Comparison of ENCODE assay signal across 21 cellular contexts in the genomic region with DNA sequence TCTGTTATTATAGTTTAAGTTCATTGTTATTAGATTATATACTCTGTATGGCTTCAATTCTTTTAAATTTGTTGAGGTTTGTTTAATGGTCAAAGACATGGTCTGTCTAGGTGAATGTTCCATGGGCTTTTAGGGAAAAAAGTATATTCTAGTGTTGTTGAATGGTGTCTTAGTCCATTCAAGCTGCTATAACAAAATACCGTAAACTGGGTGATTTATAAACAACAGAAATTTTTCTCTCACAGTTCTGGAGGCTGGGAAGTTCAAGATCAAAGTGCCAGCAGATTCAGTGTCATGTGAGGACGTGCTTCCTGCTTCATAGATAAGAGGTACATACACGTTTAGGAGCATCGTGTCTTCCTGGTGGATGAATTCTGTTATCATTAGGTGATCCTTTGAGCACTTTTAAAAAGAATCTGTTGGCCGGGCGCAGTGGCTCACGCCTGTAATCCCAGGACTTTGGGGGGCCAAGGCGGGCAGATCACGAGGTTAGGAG. TPM values are rescaled to one million over a fixed set of nuclear protein-coding genes. Genes with fewer than 3 reads are reported as not detected.
DNase-seq lines count a peak whose midpoint lies in the region; ATAC-seq and TF ChIP-seq lines count a peak whose summit lies in the region.
"Had no signal": no experiment of that assay in that cellular context is flagged by ENCODE, and none has a peak within 500 bp of the region (broad histone marks: within the 10 kb centered on the region; RNA-seq: fewer than 3 reads in every experiment).

No MANE protein-coding gene starts in this region.

- peaks cover 29% of the 10 kb centered on the region for H3K4me1 ChIP-seq in GM23248 (ENCODE audit: insufficient read depth)
- peaks cover 9% of the 10 kb centered on the region for H3K4me1 ChIP-seq in IMR-90 (ENCODE audit: control insufficient read depth, insufficient read depth, low read length)
- H3K4me1 ChIP-seq: BE2C, HAP-1 had no signal

- TF ChIP-seq CTCF in IMR-90 (conservative IDR thresholded peaks at IDR 0.05; ENCODE audit: low read depth, low read length): no peak
- TF ChIP-seq CTCF in VCaP (conservative IDR thresholded peaks at IDR 0.05): no peak

- no peak overlapping the region for H3K14ac ChIP-seq in IMR-90 (replicated peaks; ENCODE audit: low read depth, low read length)

- H3K9ac ChIP-seq in GM23248: no peak overlapping the region
- H3K9ac ChIP-seq in IMR-90 (ENCODE audit: low read depth, low read length): no peak overlapping the region
- H3K9ac ChIP-seq: BLaER1 treated with 17β-estradiol and CSF1 and Interleukin-3, amounts not matched to agents 10 nM and 100 nM had no signal

- H3K4me3 ChIP-seq in GM23248: no peak overlapping the region
- no peak overlapping the region for H3K4me3 ChIP-seq in IMR-90 (ENCODE audit: insufficient read depth, low read depth, low read length)
- H3K4me3 ChIP-seq: A549; BLaER1 treated with 17β-estradiol and CSF1 and Interleukin-3, amounts not matched to agents 10 nM and 100 nM; GM12878; HAP-1 had no signal

- BruUV-seq in IMR-90 (replicated peaks; lab: Mats Ljungman, UMichigan): no TSS peak

- DNase-seq in GM23248 (no peak), IMR-90 (no peak), midbrain (lab: John Stamatoyannopoulos, UW) (no peak)
- DNase-seq in central memory CD4-positive, alpha-beta T cell: no peak
- DNase-seq in stimulated activated CD4-positive, alpha-beta T cell treated with anti-CD3 and anti-CD28 coated beads, Interleukin-2, amount 100 ng/mL, for 24 hours: no peak
- DNase-seq: 8988T; ACHN; AML-193; BE2C; CD4-positive, alpha-beta T cell; CD8-positive, alpha-beta memory T cell; DMS 273 treated with DMSO at 0.1 percent for 48 hours; DMS79; EL; GDM1; GOT3 had no signal

- peaks cover 16% of the 10 kb centered on the region; the same call in 1 of the 2 replicates for H3K79me2 ChIP-seq in GM23248 (ENCODE audit: insufficient read depth)

- H3K4ac ChIP-seq in IMR-90 (ENCODE audit: low read depth, low read length): no peak overlapping the region

- H3K56ac ChIP-seq in IMR-90 (ENCODE audit: extremely low read depth, insufficient read depth, low read length): no peak overlapping the region

- H2AFZ ChIP-seq in GM23248 (no peak overlapping the region), IMR-90 (replicated peaks; ENCODE audit: low read length, poor library complexity) (no peak overlapping the region)

- no peak overlapping the region for H3K23ac ChIP-seq in IMR-90 (ENCODE audit: low read depth, low read length)

- H3K9me2 ChIP-seq in GM23248 (ENCODE audit: insufficient read depth): no peaks in the 10 kb centered on the region

- H3K9me3 ChIP-seq in GM23248 (ENCODE audit: low read depth) (no peaks in the 10 kb centered on the region), IMR-90 (ENCODE audit: control insufficient read depth, insufficient read depth, low read length) (peaks cover 17% of the 10 kb centered on the region)

- no peak overlapping the region for H2BK20ac ChIP-seq in IMR-90 (ENCODE audit: low read depth, low read length)

- H4K5ac ChIP-seq in IMR-90 (ENCODE audit: low read depth, low read length): no peak overlapping the region

- TF ChIP-seq POLR2A in IMR-90 (IDR thresholded peaks at IDR 0.05; ENCODE audit: low read depth, low read length): no peak

- H4K20me1 ChIP-seq in GM23248 (ENCODE audit: insufficient read depth) (no peaks in the 10 kb centered on the region), IMR-90 (ENCODE audit: insufficient read depth, low read length) (no peaks in the 10 kb centered on the region; the same call in 1 of the 2 replicates)

- peaks cover 21% of the 10 kb centered on the region for H3F3A ChIP-seq in GM23248 (ENCODE audit: insufficient read depth)

- H3K36me3 ChIP-seq in GM23248 (ENCODE audit: low read depth): peaks cover 6% of the 10 kb centered on the region
- peaks cover 16% of the 10 kb centered on the region for H3K36me3 ChIP-seq in IMR-90 (ENCODE audit: control insufficient read depth, insufficient read depth, low read length)
- H3K36me3 ChIP-seq: BE2C, HAP-1 had no signal

- peak overlapping the region; percentile 40 for H3K4me2 ChIP-seq in GM23248 (ENCODE audit: unreplicated experiment)
- no peak overlapping the region for H3K4me2 ChIP-seq in IMR-90 (ENCODE audit: low read depth, low read length)
- H3K4me2 ChIP-seq: A549; BLaER1 treated with 17β-estradiol and CSF1 and Interleukin-3, amounts not matched to agents 10 nM and 100 nM had no signal

- in situ Hi-C loops in GM23248 (cut with MboI) (no loop called here), IMR-90 (cut with MboI; ENCODE audit: low sequenced_read_pairs) (no loop called here)

- WGBS in GM23248 (ENCODE audit: low coverage in 1 of 2, low lambda C conversion rate in 2 of 2, missing lambda C conversion rate in 2 of 2), 2 experiments: 96 to 99% methylated on average over 8 to 9 of the region's 9 CpGs
- WGBS in IMR-90 (ENCODE audit: extremely low coverage in 2 of 2, insufficient read length in 1 of 2), 2 experiments: no CpG with 5 or more reads among the region's 9 CpGs

- H3K9me1 ChIP-seq in IMR-90 (ENCODE audit: insufficient read depth, low read length): peaks cover 7% of the 10 kb centered on the region

- dilution Hi-C loops in IMR-90 (cut with HindIII; ENCODE audit: low sequenced_read_pairs, unreplicated experiment): no loop called here

- no peak overlapping the region for H4K8ac ChIP-seq in IMR-90 (ENCODE audit: low read depth in 2 of 2, low read length in 2 of 2)

- no peak overlapping the region for H2AK9ac ChIP-seq in IMR-90 (replicated peaks; ENCODE audit: low read depth, low read length, poor library complexity)

- H3K18ac ChIP-seq in IMR-90 (ENCODE audit: low read depth, low read length): no peak overlapping the region

- no peak overlapping the region for H4K91ac ChIP-seq in IMR-90 (ENCODE audit: insufficient read depth, low read depth, low read length)

- 0 out of 3 replicates have a peak overlapping the region, but pooled peaks have one; percentile 61 for H2BK15ac ChIP-seq in IMR-90 (ENCODE audit: low read depth, low read length)

- H3K79me1 ChIP-seq in IMR-90 (ENCODE audit: low read depth in 1 of 2, low read length in 2 of 2): peaks cover 12 to 42% of the 10 kb centered on the region in 2 experiments; a peak in 3 of 4 replicates

- ATAC-seq in IMR-90 (ENCODE audit: low read depth): no peak
- ATAC-seq: A549, GM12878 had no signal

- no peak overlapping the region; the same call in 1 of the 2 replicates for H2BK120ac ChIP-seq in IMR-90 (ENCODE audit: low read depth, low read length)

- CTCF ChIA-PET in IMR-90 (lab: Yijun Ruan, JAX): no interaction called here

- no peak overlapping the region for H2BK5ac ChIP-seq in IMR-90 (ENCODE audit: low read depth, low read length, poor library complexity, severe bottlenecking)

- POLR2A ChIA-PET in IMR-90 (lab: Charles Lee; ENCODE audit: unreplicated experiment): no interaction called here

- intact Hi-C loops in IMR-90 (cut with micrococcal nuclease): no loop called here

- H3K27ac ChIP-seq in GM23248 (no peak overlapping the region), IMR-90 (ENCODE audit: insufficient read depth, low read length) (no peak overlapping the region), VCaP (peak overlapping the region; percentile 57; the same call in 1 of the 2 replicates)
- H3K27ac ChIP-seq: A549; BLaER1 treated with 17β-estradiol and CSF1 and Interleukin-3, amounts not matched to agents 10 nM and 100 nM had no signal

- H2AK5ac ChIP-seq in IMR-90 (ENCODE audit: low read depth, low read length): peak overlapping the region; percentile 91; the same call in 1 of the 2 replicates

- H3K27me3 ChIP-seq in GM23248 (replicated peaks; ENCODE audit: insufficient read depth) (no peaks in the 10 kb centered on the region), IMR-90 (ENCODE audit: control insufficient read depth, insufficient read depth, low read length) (no peaks in the 10 kb centered on the region)
- H3K27me3 ChIP-seq: BE2C; BLaER1 treated with 17β-estradiol and CSF1 and Interleukin-3, amounts not matched to agents 10 nM and 100 nM had no signal

- no peak for TF ChIP-seq RAD21 in IMR-90 (IDR thresholded peaks at IDR 0.05; ENCODE audit: low read length)

TF ChIP-seq in IMR-90, 13 proteins besides CTCF, POLR2A, EP300 and RAD21:
- TF ChIP-seq FOS (IDR thresholded peaks at IDR 0.05; ENCODE audit: low read depth, low read length) (no peak), CHD1 (IDR thresholded peaks at IDR 0.05; ENCODE audit: low read depth, low read length) (no peak), BHLHE40 (IDR thresholded peaks at IDR 0.05; ENCODE audit: low read depth, low read length) (no peak), RCOR1 (IDR thresholded peaks at IDR 0.05; ENCODE audit: insufficient replicate concordance, low read length) (no peak), RFX5 (IDR thresholded peaks at IDR 0.05; ENCODE audit: low read depth, low read length) (no peak), MAZ (IDR thresholded peaks at IDR 0.05; ENCODE audit: borderline replicate concordance, low read depth, low read length) (no peak), CEBPB (IDR thresholded peaks at IDR 0.05; ENCODE audit: low read depth, low read length) (no peak), NFE2L2 (IDR thresholded peaks at IDR 0.05; ENCODE audit: low read depth, low read length) (no peak)
- TF ChIP-seq, protein P1, sequence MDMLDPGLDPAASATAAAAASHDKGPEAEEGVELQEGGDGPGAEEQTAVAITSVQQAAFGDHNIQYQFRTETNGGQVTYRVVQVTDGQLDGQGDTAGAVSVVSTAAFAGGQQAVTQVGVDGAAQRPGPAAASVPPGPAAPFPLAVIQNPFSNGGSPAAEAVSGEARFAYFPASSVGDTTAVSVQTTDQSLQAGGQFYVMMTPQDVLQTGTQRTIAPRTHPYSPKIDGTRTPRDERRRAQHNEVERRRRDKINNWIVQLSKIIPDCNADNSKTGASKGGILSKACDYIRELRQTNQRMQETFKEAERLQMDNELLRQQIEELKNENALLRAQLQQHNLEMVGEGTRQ (IDR thresholded peaks at IDR 0.05; ENCODE audit: low read depth, low read length): no peak

RNA-seq across cellular contexts. Expression of gene PPARA, which starts 26.2 kb away (rescaled TPM):
- total RNA-seq in GM23248 (2014; rRNA removed; shearing (Covaris generic)): 10.9 and 14.4 TPM in 2 replicates
- 8.4 and 8.7 TPM in 2 replicates for polyA plus RNA-seq in GM23248 (2016; fragmentation: Nextera tagmentation; extraction: Ambion mirVana)
- 6.1 and 7.0 TPM in 2 replicates for total RNA-seq in IMR-90 (2012; rRNA removed)
- polyA plus RNA-seq in IMR-90 (2012; rRNA removed): 3.1 and 3.3 TPM in 2 replicates
- 3.2 and 3.3 TPM in 2 replicates for polyA plus RNA-seq in IMR-90 (2012; cell fraction: cytosol; rRNA removed)
- polyA plus RNA-seq in IMR-90 (2012; cell fraction: nucleus; rRNA removed; ENCODE audit: low replicate concordance): 3.0 and 5.9 TPM in 2 replicates
